Comparison of ENCODE assay signal across 10 cellular contexts in the genomic region with DNA sequence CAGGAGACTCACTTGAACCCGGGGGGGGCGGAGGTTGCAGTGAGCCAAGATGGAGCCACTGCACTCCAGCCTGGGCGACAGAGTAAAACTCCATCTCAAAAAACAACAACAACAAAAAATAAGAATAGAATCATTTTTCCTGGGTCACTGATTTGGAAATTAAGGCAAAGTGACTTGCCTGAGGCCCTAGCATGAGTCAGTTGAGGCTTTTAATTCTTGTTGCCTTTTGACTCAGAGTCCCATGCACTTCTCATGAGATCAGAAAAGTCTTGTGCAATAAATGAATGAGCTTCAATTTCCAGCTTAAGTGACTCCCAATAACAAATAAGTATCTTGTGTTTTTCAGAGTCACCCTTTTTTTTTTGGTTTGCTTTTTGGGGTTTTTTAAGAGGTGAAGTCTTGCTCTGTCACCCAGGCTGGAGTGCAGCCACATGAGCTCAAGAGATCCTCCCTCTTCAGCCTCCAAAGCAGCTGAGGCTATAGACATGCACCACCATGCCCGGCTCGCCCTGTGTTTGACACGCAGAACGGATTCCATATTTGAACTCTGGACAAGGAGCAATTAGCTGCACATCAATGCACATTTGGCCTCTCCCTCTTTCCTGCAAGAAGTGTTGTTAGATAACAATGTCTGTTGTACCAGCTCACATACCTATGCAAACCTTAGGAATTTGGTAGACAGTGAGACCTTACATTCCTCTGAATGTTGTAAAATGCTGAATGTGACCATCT. TPM values are rescaled to one million over a fixed set of nuclear protein-coding genes. Genes with fewer than 3 reads are reported as not detected.
DNase-seq lines count a peak whose midpoint lies in the region; ATAC-seq and TF ChIP-seq lines count a peak whose summit lies in the region.
"Had no signal": no experiment of that assay in that cellular context is flagged by ENCODE, and none has a peak within 500 bp of the region (broad histone marks: within the 10 kb centered on the region; RNA-seq: fewer than 3 reads in every experiment).

No MANE protein-coding gene starts in this region.

- no peaks in the 10 kb centered on the region for H3K79me2 ChIP-seq in H9 (ENCODE audit: insufficient read depth, low read length)

- H4K5ac ChIP-seq in H9 (ENCODE audit: insufficient read length, low read depth, low read length): no peak overlapping the region

- no peak overlapping the region for H3K23ac ChIP-seq in H9 (ENCODE audit: insufficient read length, low read depth, low read length)

- no peak overlapping the region for H3K27ac ChIP-seq in H9 (ENCODE audit: insufficient read length, low read depth, low read length)

- H3K27me3 Mint-ChIP-seq in H9 (ENCODE audit: low read depth) (no peaks in the 10 kb centered on the region), memory B cell (no peaks in the 10 kb centered on the region), T-cell (no peaks in the 10 kb centered on the region)
- no peaks in the 10 kb centered on the region for H3K27me3 Mint-ChIP-seq in naive thymus-derived CD8-positive, alpha-beta T cell

- H4K20me1 ChIP-seq in H9 (ENCODE audit: control insufficient read depth, insufficient read depth, insufficient read length): no peaks in the 10 kb centered on the region

- no peaks in the 10 kb centered on the region for H3K9me3 ChIP-seq in H9 (ENCODE audit: control insufficient read depth, low read depth, low read length)

- H3K4me3 Mint-ChIP-seq in H9 (no peak overlapping the region), memory B cell (no peak overlapping the region), T-cell (peak overlapping the region in 1 of 3 donors; percentile 7)
- peak overlapping the region in 1 of 10 donors; percentile 38 for H3K4me3 Mint-ChIP-seq in naive thymus-derived CD8-positive, alpha-beta T cell

- H4K8ac ChIP-seq in H9 (replicated peaks; ENCODE audit: insufficient read length, low read depth, low read length): no peak overlapping the region

- no peak overlapping the region for H4K91ac ChIP-seq in H9 (ENCODE audit: insufficient read length, low read depth, low read length)

- no CpG with 5 or more reads among the region's 7 CpGs for WGBS in H9 (ENCODE audit: extremely low coverage, insufficient read length, low lambda C conversion rate)

- no peak overlapping the region for H2AK5ac ChIP-seq in H9 (ENCODE audit: insufficient read length, low read length)

- H3K27ac Mint-ChIP-seq in H9 (peak overlapping the region in 2 of 3 experiments; percentile 78 to 83; a peak in 2 of 7 replicates), memory B cell (peak overlapping the region; percentile 95), T-cell (no peak overlapping the region)
- H3K27ac Mint-ChIP-seq in naive thymus-derived CD8-positive, alpha-beta T cell: peak overlapping the region in 2 of 10 donors; percentile 16 to 58

- H2BK12ac ChIP-seq in H9 (ENCODE audit: insufficient read length, low read depth, low read length): no peak overlapping the region

- H2BK5ac ChIP-seq in H9 (ENCODE audit: insufficient read length, low read length): no peak overlapping the region

- no peak overlapping the region for H3K4me3 ChIP-seq in astrocyte of the spinal cord (ENCODE audit: low read depth, low read length)

- no peak overlapping the region for H3T11ph ChIP-seq in H9 (ENCODE audit: low read length)

- H3K56ac ChIP-seq in H9 (ENCODE audit: insufficient read length, low read depth, low read length): no peak overlapping the region

- DNase-seq in AG08395 (ENCODE audit: low spot score): peak; percentile 89
- DNase-seq in H9: no peak
- DNase-seq in astrocyte of the spinal cord (ENCODE audit: low read depth, low spot score): peak; percentile 77
- no peak for DNase-seq in memory B cell (ENCODE audit: low spot score in 2 of 2)
- DNase-seq in naive thymus-derived CD8-positive, alpha-beta T cell: no peak
- DNase-seq in T-cell: no peak
- no peak for DNase-seq in NCI-H82 treated with DMSO at 0.1 percent for 48 hours (lab: John Stamatoyannopoulos, UW; ENCODE audit: unreplicated experiment)
- DNase-seq: left cardiac atrium; stimulated activated naive CD4-positive, alpha-beta T cell treated with Interleukin-2 at 50 U/mL for 16 hours had no signal

- no peak overlapping the region for H2AFZ ChIP-seq in H9 (ENCODE audit: low read length)

- no peak overlapping the region for H3K4ac ChIP-seq in H9 (ENCODE audit: low read depth, low read length)

- peaks cover 15 to 19% of the 10 kb centered on the region in 2 experiments for H3K4me1 Mint-ChIP-seq in H9
- H3K4me1 Mint-ChIP-seq in memory B cell: peaks cover 34% of the 10 kb centered on the region
- H3K4me1 Mint-ChIP-seq in naive thymus-derived CD8-positive, alpha-beta T cell: peaks cover 6 to 35% (median 13%) of the 10 kb centered on the region in 4 donors
- H3K4me1 Mint-ChIP-seq in T-cell: peaks cover 12 to 17% (median 14%) of the 10 kb centered on the region in 3 donors

- peaks cover 2% of the 10 kb centered on the region for H3K79me1 ChIP-seq in H9 (ENCODE audit: insufficient read depth, low read depth, low read length, poor library complexity, severe bottlenecking)

- no peak overlapping the region for H3K14ac ChIP-seq in H9 (ENCODE audit: insufficient read depth, low read length)

- CTCF ChIA-PET in T-cell (lab: Charles Lee): interaction anchor here in 1 of 2 donors (0.6 kb wide), 1 partner anchor 113 kb away, joined by 3 read pairs; no protein-coding TSS in a partner anchor

- peaks cover 3% of the 10 kb centered on the region; the same call in 1 of the 2 replicates for H3K4me1 ChIP-seq in H9 (ENCODE audit: insufficient read depth, low read length)

- no peak overlapping the region for H3K9ac ChIP-seq in H9 (ENCODE audit: extremely low read depth, insufficient read length, low read length)

- no peak overlapping the region for H2BK120ac ChIP-seq in H9 (ENCODE audit: low read depth, low read length, poor library complexity, severe bottlenecking)

- TF ChIP-seq CTCF in H9 (conservative IDR thresholded peaks at IDR 0.05) (no peak), astrocyte of the spinal cord (IDR thresholded peaks at IDR 0.05; ENCODE audit: low read depth, low read length) (no peak)

- ATAC-seq in memory B cell (ENCODE audit: low read depth) (no peak), HG03457 (IDR thresholded peaks at IDR 0.05; ENCODE audit: unreplicated experiment) (no peak), T-cell (replicated peaks in 1 of 4) (no peak)
- no peak for ATAC-seq in naive thymus-derived CD8-positive, alpha-beta T cell

- no peaks in the 10 kb centered on the region for H3K27me3 ChIP-seq in H9 (ENCODE audit: insufficient read depth, low read length)

- in situ Hi-C loops in astrocyte of the spinal cord (cut with HindIII; ENCODE audit: low sequenced_read_pairs): no loop called here

- H3K4me2 ChIP-seq in H9 (ENCODE audit: insufficient read depth, insufficient read length, low read length): no peak overlapping the region

- H3K9me3 Mint-ChIP-seq in H9 (peaks cover 12 to 18% of the 10 kb centered on the region in 2 experiments), memory B cell (no peaks in the 10 kb centered on the region), T-cell (no peaks in the 10 kb centered on the region)
- H3K9me3 Mint-ChIP-seq in naive thymus-derived CD8-positive, alpha-beta T cell: no peaks in the 10 kb centered on the region

- H2BK15ac ChIP-seq in H9 (ENCODE audit: low read depth, low read length): no peak overlapping the region

- peaks cover 5% of the 10 kb centered on the region for H3K23me2 ChIP-seq in H9 (ENCODE audit: insufficient read length, low read depth, low read length, poor library complexity, severe bottlenecking)

- no peak overlapping the region for H2BK20ac ChIP-seq in H9 (ENCODE audit: low read depth, low read length, poor library complexity, severe bottlenecking)

- no peak overlapping the region for H3K18ac ChIP-seq in H9 (ENCODE audit: insufficient read length, low read depth, low read length)

- POLR2A ChIA-PET in naive thymus-derived CD8-positive, alpha-beta T cell (lab: Charles Lee): interaction anchor here (0.5 to 0.6 kb wide), 2 partner anchors 256 to 675 kb away, joined by 4 to 6 read pairs; no protein-coding TSS in a partner anchor
- POLR2A ChIA-PET in T-cell (lab: Charles Lee): no interaction called here

- H3K36me3 Mint-ChIP-seq in H9 (ENCODE audit: insufficient read depth in 1 of 3, low read depth in 3 of 3) (peaks cover 0 to 7% (median 5%) of the 10 kb centered on the region in 3 experiments; a peak in 3 of 7 replicates), memory B cell (no peaks in the 10 kb centered on the region), T-cell (no peaks in the 10 kb centered on the region)
- H3K36me3 Mint-ChIP-seq in naive thymus-derived CD8-positive, alpha-beta T cell: no peaks in the 10 kb centered on the region

RNA-seq across cellular contexts. Expression of gene PLEKHM2, which starts 3.3 kb away (rescaled TPM):
- 45.9 and 50.4 TPM in 2 replicates for total RNA-seq in H9 (2021)
- total RNA-seq in naive thymus-derived CD8-positive, alpha-beta T cell: 10 to 100 TPM; 60.3 to 66.7 TPM
- polyA plus RNA-seq in naive thymus-derived CD8-positive, alpha-beta T cell: 10 to 100 TPM in 1 of 3 donors, 1 to 10 TPM in 2; 5.4 to 13.8 (median 5.4) TPM
- 10 to 100 TPM; 52.5 to 65.2 (median 59.6) TPM for total RNA-seq in T-cell

RNA-seq across cellular contexts. Expression of gene SLC25A34, which starts 55.3 kb away (rescaled TPM):
- 0.94 and 1.5 TPM in 2 replicates for total RNA-seq in H9 (2021)
- 1 to 10 TPM; 2.6 to 3.5 TPM for total RNA-seq in naive thymus-derived CD8-positive, alpha-beta T cell
- under 1 TPM; 0.09 to 0.30 (median 0.13) TPM for polyA plus RNA-seq in naive thymus-derived CD8-positive, alpha-beta T cell
- 1 to 10 TPM; 1.8 to 4.1 (median 2.6) TPM for total RNA-seq in T-cell

Comparison
In these comparisons a context has a peak if more than half of its experiments do, and no peak if none do; other contexts are left out.
1. DNase-seq: peak in AG08395 (single experiment) and astrocyte of the spinal cord (single experiment); none in H9 (single experiment), memory B cell (0 of 2), naive thymus-derived CD8-positive, alpha-beta T cell (0 of 10), T-cell (0 of 34) and NCI-H82 treated with DMSO at 0.1 percent for 48 hours (single experiment).
2. H3K27ac Mint-ChIP-seq: peak in H9 (2 of 3) and memory B cell (single experiment); none in T-cell (0 of 2).